In genomic region chr4:148445071-148445902, GRCh38 we compare ENCODE assay signal across 8 cellular contexts. TPM values are rescaled to one million over a fixed set of nuclear protein-coding genes. Genes with fewer than 3 reads are reported as not detected.
DNase-seq lines count a peak whose midpoint lies in the region; ATAC-seq and TF ChIP-seq lines count a peak whose summit lies in the region.

No MANE protein-coding gene starts in this region.

- ATAC-seq in GM19455 (IDR thresholded peaks at IDR 0.05; ENCODE audit: unreplicated experiment) (no peak), HG02884 (IDR thresholded peaks at IDR 0.05; ENCODE audit: unreplicated experiment) (no peak)

- H3K4me1 ChIP-seq in muscle layer of duodenum (ENCODE audit: control insufficient read depth in 1 of 2, insufficient read depth in 2 of 2, low read length in 2 of 2) = peaks cover 6 to 7% of the 10 kb centered on the region in 2 donors

- DNase-seq in GM12864 (ENCODE audit: low read depth) = no peak
- DNase-seq in Jurkat, Clone E6-1 (ENCODE audit: low read depth, low spot score) = no peak
- DNase-seq in activated T-cell treated with anti-CD3 and anti-CD28 coated beads for 1 hour (ENCODE audit: low read depth) = peak; percentile 68
- DNase-seq in epithelial cell of proximal tubule (ENCODE audit: low read depth) = no peak
- DNase-seq in stimulated activated CD8-positive, alpha-beta memory T cell treated with anti-CD3 and anti-CD28 coated beads, Interleukin-7, amount 100 ng/mL, for 24 hours (ENCODE audit: low read depth) = peak; percentile 20

- H3K4me3 ChIP-seq in GM12864 (ENCODE audit: low read depth, low read length) (peak overlapping the region; percentile 61), epithelial cell of proximal tubule (ENCODE audit: low read depth, low read length) (peak overlapping the region; percentile 96), muscle layer of duodenum (ENCODE audit: low read depth in 1 of 2, low read length in 2 of 2) (peak overlapping the region; percentile 92 to 100)
- peak overlapping the region; percentile 46 for H3K4me3 ChIP-seq in Jurkat, Clone E6-1 (ENCODE audit: low read length)

- TF ChIP-seq CTCF in GM12864 (IDR thresholded peaks at IDR 0.05; ENCODE audit: low read depth, low read length, missing control alignments) (no peak), epithelial cell of proximal tubule (conservative IDR thresholded peaks at IDR 0.05; ENCODE audit: low read depth, low read length) (no peak)

- no peaks in the 10 kb centered on the region for H3K9me3 ChIP-seq in muscle layer of duodenum (ENCODE audit: control insufficient read depth in 1 of 2, low read length in 2 of 2)

- no peaks in the 10 kb centered on the region for H3K36me3 ChIP-seq in muscle layer of duodenum (ENCODE audit: control insufficient read depth in 1 of 2, insufficient read depth in 2 of 2, low read length in 2 of 2)

- H3K27ac ChIP-seq in muscle layer of duodenum (ENCODE audit: low read length) = no peak overlapping the region

- no peaks in the 10 kb centered on the region for H3K27me3 ChIP-seq in muscle layer of duodenum (ENCODE audit: low read depth, low read length)

RNA-seq across cellular contexts. Expression of gene NR3C2, which starts 3.1 kb away (rescaled TPM):
- 1.5 TPM for polyA plus RNA-seq in Jurkat, Clone E6-1 (2012; ENCODE audit: insufficient read depth, insufficient read length)
- total RNA-seq in epithelial cell of proximal tubule = 0.98 and 1.5 TPM in 2 replicates

Comparison
In these comparisons a context has a peak if more than half of its experiments do, and no peak if none do; other contexts are left out.
1. DNase-seq: peak in activated T-cell treated with anti-CD3 and anti-CD28 coated beads for 1 hour (single experiment) and stimulated activated CD8-positive, alpha-beta memory T cell treated with anti-CD3 and anti-CD28 coated beads, Interleukin-7, amount 100 ng/mL, for 24 hours (single experiment); none in GM12864 (single experiment), Jurkat, Clone E6-1 (single experiment) and epithelial cell of proximal tubule (single experiment).
2. H3K4me3 ChIP-seq: peak in every context shown above with its lines; median percentile 96 in epithelial cell of proximal tubule; 96 in muscle layer of duodenum; 61 in GM12864; 46 in Jurkat, Clone E6-1.